10 cellular contexts compared by ENCODE assay signal in genomic region chr4:81031389-81032173, GRCh38. TPM values are rescaled to one million over a fixed set of nuclear protein-coding genes. Genes with fewer than 3 reads are reported as not detected.
DNase-seq lines count a peak whose midpoint lies in the region; ATAC-seq, FAIRE-seq and TF ChIP-seq lines count a peak whose summit lies in the region.
"Had no signal": no experiment of that assay in that cellular context is flagged by ENCODE, and none has a peak within 500 bp of the region (broad histone marks: within the 10 kb centered on the region; RNA-seq: fewer than 3 reads in every experiment).

No MANE protein-coding gene starts in this region.

- no peak for TF ChIP-seq EP300 in A549 (IDR thresholded peaks at IDR 0.05)

- H3K36me3 ChIP-seq in GM23338 (ENCODE audit: insufficient read depth) (no peaks in the 10 kb centered on the region), mucosa of rectum (ENCODE audit: control insufficient read depth in 2 of 2, insufficient read depth in 2 of 2, low read length in 2 of 2) (no peaks in the 10 kb centered on the region)

- POLR2A ChIA-PET in A549 (lab: Yijun Ruan, JAX): no interaction called here

- 10% methylated on average over 24 of the region's 43 CpGs for WGBS in A549 (ENCODE audit: missing lambda C conversion rate)

- no peak for FAIRE-seq in A549 (lab: Jason Lieb, UNC)
- FAIRE-seq: endometrium had no signal

- H4K20me1 ChIP-seq in GM23338 (replicated peaks; ENCODE audit: insufficient read depth): no peaks in the 10 kb centered on the region

- intact Hi-C loops in posterior vena cava (cut with DNase I): no loop called here

- no peak overlapping the region for H3K27ac ChIP-seq in A549
- H3K27ac ChIP-seq in GM23338 (ENCODE audit: low read depth): no peak overlapping the region
- H3K27ac ChIP-seq in mucosa of rectum (ENCODE audit: low read depth in 2 of 2, low read length in 2 of 2): peak overlapping the region; percentile 68

- CTCF ChIA-PET in A549 (lab: Yijun Ruan, JAX): interaction anchor here (2.4 to 2.8 kb wide), 2 partner anchors 8 to 38 kb away, joined by 8 to 9 read pairs; no protein-coding TSS in a partner anchor

- H3K9me3 ChIP-seq in A549: no peaks in the 10 kb centered on the region
- no peaks in the 10 kb centered on the region for H3K9me3 ChIP-seq in mucosa of rectum (ENCODE audit: control insufficient read depth in 2 of 2, low read length in 2 of 2)

- no peak for TF ChIP-seq CTCF in A549 (IDR thresholded peaks at IDR 0.05)
- no peak for TF ChIP-seq CTCF in GM23338 (conservative IDR thresholded peaks at IDR 0.05; ENCODE audit: low read depth in 2 of 2)

- H3K36me3 Mint-ChIP-seq in GM23338 (ENCODE audit: low read depth): no peaks in the 10 kb centered on the region

- H3F3A ChIP-seq in GM23338 (replicated peaks; ENCODE audit: low read depth): 0 out of 2 replicates have a peak, but pooled peaks cover 3% of the 10 kb centered on the region

- no peak for TF ChIP-seq POLR2A in A549 (IDR thresholded peaks at IDR 0.05; ENCODE audit: low read length)

- no peak overlapping the region for H3K27ac Mint-ChIP-seq in GM23338

- peaks cover 34% of the 10 kb centered on the region for H3K4me1 Mint-ChIP-seq in GM23338

- ATAC-seq in A549 (peak; percentile 24 to 42; a peak in 3 of 6 replicates), GM23338 (peak; percentile 60), HG03442 (IDR thresholded peaks at IDR 0.05; ENCODE audit: unreplicated experiment) (no peak), GM19455 (IDR thresholded peaks at IDR 0.05; ENCODE audit: unreplicated experiment) (no peak)

- no peaks in the 10 kb centered on the region for H3K79me2 ChIP-seq in GM23338 (replicated peaks; ENCODE audit: insufficient read depth)

- peak overlapping the region; percentile 99 for H2AFZ ChIP-seq in GM23338

- H3K27me3 ChIP-seq in GM23338 (ENCODE audit: insufficient read depth) (peaks cover 73% of the 10 kb centered on the region), mucosa of rectum (ENCODE audit: control insufficient read depth in 2 of 2, insufficient read depth in 2 of 2, low read length in 2 of 2) (peaks cover 2 to 10% of the 10 kb centered on the region in 2 donors)

- DNase-seq in A549 (ENCODE audit: low read depth in 1 of 2, low spot score in 1 of 2) (no peak), GM23338 (ENCODE audit: low spot score) (peak; percentile 49), astrocyte of the hippocampus (ENCODE audit: low read depth, low spot score) (peak; percentile 18), posterior vena cava (ENCODE audit: low spot score) (no peak), medulla oblongata (ENCODE audit: extremely low spot score) (no peak)
- DNase-seq: NCI-H446 treated with DMSO at 0.1 percent for 48 hours had no signal

- H3K9me2 ChIP-seq in GM23338 (ENCODE audit: insufficient read depth): no peaks in the 10 kb centered on the region

- no peaks in the 10 kb centered on the region for H3K9me3 Mint-ChIP-seq in GM23338

- peak overlapping the region; percentile 42 to 73 for H3K9ac ChIP-seq in mucosa of rectum (ENCODE audit: low read depth in 1 of 2, low read length in 2 of 2)

- H3K4me1 ChIP-seq in A549 (no peaks in the 10 kb centered on the region), GM23338 (ENCODE audit: insufficient read depth) (peaks cover 20% of the 10 kb centered on the region; the same call in 1 of the 2 replicates), mucosa of rectum (ENCODE audit: control insufficient read depth in 2 of 2, insufficient read depth in 2 of 2, low read length in 2 of 2) (peaks cover 6 to 15% of the 10 kb centered on the region in 2 donors)

- H3K4me2 ChIP-seq in A549 (peak overlapping the region; percentile 59), GM23338 (peak overlapping the region; percentile 96)

- peaks cover 38% of the 10 kb centered on the region for H3K27me3 Mint-ChIP-seq in GM23338 (ENCODE audit: insufficient read depth, low read depth, poor library complexity)

- H3K4me3 ChIP-seq in A549: no peak overlapping the region; the same call in 2 of the 3 replicates
- H3K4me3 ChIP-seq in GM23338: peak overlapping the region; percentile 77
- H3K4me3 ChIP-seq in mucosa of rectum (ENCODE audit: low read length in 2 of 2): peak overlapping the region; percentile 72 to 98

- H3K4me3 Mint-ChIP-seq in GM23338: peak overlapping the region; percentile 84

- TF ChIP-seq RAD21 in A549 (conservative IDR thresholded peaks at IDR 0.05 in 1 of 2, IDR thresholded peaks at IDR 0.05 in 1 of 2): no peak

TF ChIP-seq in A549, 52 proteins besides CTCF, POLR2A, EP300 and RAD21:
- TF ChIP-seq JUN (IDR thresholded peaks at IDR 0.05): no peak
- no peak for TF ChIP-seq RARB (CRISPR knock-in tag; IDR thresholded peaks at IDR 0.05)
- TF ChIP-seq SREBF2 (IDR thresholded peaks at IDR 0.05): no peak
- TF ChIP-seq CHD4 (IDR thresholded peaks at IDR 0.05; ENCODE audit: borderline replicate concordance): no peak

TF ChIP-seq in GM23338, 12 proteins besides CTCF, POLR2A, EP300 and RAD21 (continues in another document):
- TF ChIP-seq NANOG (IDR thresholded peaks at IDR 0.05; ENCODE audit: borderline replicate concordance) (no peak), ZNF462 (CRISPR knock-in tag; IDR thresholded peaks at IDR 0.05) (no peak), JUNB (IDR thresholded peaks at IDR 0.05; ENCODE audit: unreplicated experiment) (no peak), EZH2 (IDR thresholded peaks at IDR 0.05; ENCODE audit: low read depth, unreplicated experiment) (no peak), ZNF114 (CRISPR knock-in tag; IDR thresholded peaks at IDR 0.05) (no peak), STAT1 (IDR thresholded peaks at IDR 0.05; ENCODE audit: unreplicated experiment) (no peak), CREB1 (CRISPR knock-in tag; IDR thresholded peaks at IDR 0.05; ENCODE audit: low read depth) (no peak)

RNA-seq across cellular contexts. Expression of gene BMP3, which starts 1.1 kb away (rescaled TPM):
- polyA plus RNA-seq in A549 (2011; rRNA removed) (not detected in 2 replicates), A549 (2017; fragmentation: RNase III; extraction: RNeasy Plus Mini Kit Qiagen cat#74134 plus additional on column Dnase treatment) (not detected in 3 replicates), GM23338 (2016; fragmentation: Nextera tagmentation; extraction: Ambion mirVana) (0.03 TPM in 1 of 2 replicates, not detected in the other)
- not detected in 2 replicates for polyA plus RNA-seq in A549 (2012; cell fraction: cytosol; rRNA removed)
- polyA plus RNA-seq in A549 (2012; cell fraction: nucleus; rRNA removed): 0.01 TPM in 1 of 2 replicates, not detected in the other
- not detected in 2 replicates for polyA minus RNA-seq in A549 (2011; rRNA and poly(A)+ RNA removed)
- total RNA-seq in GM23338 (2014; rRNA removed; shearing (Covaris generic)): 0.04 and 0.10 TPM in 2 replicates
- under 1 TPM; 0.29 to 0.88 TPM for total RNA-seq in posterior vena cava

Comparison
In these comparisons a context has a peak if more than half of its experiments do, and no peak if none do; other contexts are left out.
1. ATAC-seq: peak in A549 (2 of 2) and GM23338 (single experiment); none in HG03442 (single experiment) and GM19455 (single experiment).
2. DNase-seq: peak in GM23338 (single experiment) and astrocyte of the hippocampus (single experiment); none in A549 (0 of 2), posterior vena cava (single experiment) and medulla oblongata (single experiment).
3. H3K27ac ChIP-seq: peak in mucosa of rectum (2 of 2); none in A549 (0 of 2) and GM23338 (single experiment).